ENCODE assay signal across 2 cellular contexts in the genomic region with DNA sequence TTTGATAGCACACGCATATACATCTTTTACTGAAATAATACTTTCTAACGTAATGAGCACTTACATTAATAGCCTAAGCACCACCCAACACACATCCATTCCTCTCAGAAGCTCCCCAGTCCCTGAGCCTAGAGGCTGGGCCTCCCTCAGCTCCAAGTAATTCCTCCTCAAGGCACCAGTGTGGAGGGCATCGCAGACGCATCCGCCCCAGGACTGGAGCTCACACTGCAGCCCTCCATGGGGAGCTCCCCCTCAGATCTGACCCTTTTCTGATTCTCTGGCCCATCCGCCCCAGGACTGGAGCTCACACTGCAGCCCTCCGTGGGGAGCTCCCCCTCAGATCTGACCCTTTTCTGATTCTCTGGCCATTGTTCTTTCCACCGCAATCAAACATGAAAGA.
TF ChIP-seq lines count a peak whose summit lies in the region.

No MANE protein-coding gene starts in this region.

TF ChIP-seq in WTC11, 78 proteins besides CTCF, POLR2A, EP300 and RAD21 (continued from another document):
- TF ChIP-seq MLX (CRISPR knock-in tag; IDR thresholded peaks at IDR 0.05) (no peak), ZSCAN18 (CRISPR knock-in tag; IDR thresholded peaks at IDR 0.05) (no peak), NR3C1 (CRISPR knock-in tag; conservative IDR thresholded peaks at IDR 0.05; ENCODE audit: low read depth) (no peak), ATF1 (CRISPR knock-in tag; IDR thresholded peaks at IDR 0.05) (no peak), TCF7 (CRISPR knock-in tag; IDR thresholded peaks at IDR 0.05; ENCODE audit: low read depth) (no peak), NFE2L1 (CRISPR knock-in tag; IDR thresholded peaks at IDR 0.05) (no peak), ZNF512 (CRISPR knock-in tag; IDR thresholded peaks at IDR 0.05; ENCODE audit: borderline replicate concordance) (no peak)
- TF ChIP-seq, protein P1, sequence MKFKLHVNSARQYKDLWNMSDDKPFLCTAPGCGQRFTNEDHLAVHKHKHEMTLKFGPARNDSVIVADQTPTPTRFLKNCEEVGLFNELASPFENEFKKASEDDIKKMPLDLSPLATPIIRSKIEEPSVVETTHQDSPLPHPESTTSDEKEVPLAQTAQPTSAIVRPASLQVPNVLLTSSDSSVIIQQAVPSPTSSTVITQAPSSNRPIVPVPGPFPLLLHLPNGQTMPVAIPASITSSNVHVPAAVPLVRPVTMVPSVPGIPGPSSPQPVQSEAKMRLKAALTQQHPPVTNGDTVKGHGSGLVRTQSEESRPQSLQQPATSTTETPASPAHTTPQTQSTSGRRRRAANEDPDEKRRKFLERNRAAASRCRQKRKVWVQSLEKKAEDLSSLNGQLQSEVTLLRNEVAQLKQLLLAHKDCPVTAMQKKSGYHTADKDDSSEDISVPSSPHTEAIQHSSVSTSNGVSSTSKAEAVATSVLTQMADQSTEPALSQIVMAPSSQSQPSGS (CRISPR knock-in tag; IDR thresholded peaks at IDR 0.05; ENCODE audit: borderline replicate concordance, low read depth), result no peak

TF ChIP-seq in SK-N-SH, 30 proteins besides CTCF, POLR2A, EP300 and RAD21 (continued from another document):
- no peak for TF ChIP-seq REST (IDR thresholded peaks at IDR 0.05; ENCODE audit: low read depth, low read length)
- no peak for TF ChIP-seq YY1 (IDR thresholded peaks at IDR 0.05; ENCODE audit: low read depth)
- TF ChIP-seq, protein P2, sequence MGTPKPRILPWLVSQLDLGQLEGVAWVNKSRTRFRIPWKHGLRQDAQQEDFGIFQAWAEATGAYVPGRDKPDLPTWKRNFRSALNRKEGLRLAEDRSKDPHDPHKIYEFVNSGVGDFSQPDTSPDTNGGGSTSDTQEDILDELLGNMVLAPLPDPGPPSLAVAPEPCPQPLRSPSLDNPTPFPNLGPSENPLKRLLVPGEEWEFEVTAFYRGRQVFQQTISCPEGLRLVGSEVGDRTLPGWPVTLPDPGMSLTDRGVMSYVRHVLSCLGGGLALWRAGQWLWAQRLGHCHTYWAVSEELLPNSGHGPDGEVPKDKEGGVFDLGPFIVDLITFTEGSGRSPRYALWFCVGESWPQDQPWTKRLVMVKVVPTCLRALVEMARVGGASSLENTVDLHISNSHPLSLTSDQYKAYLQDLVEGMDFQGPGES (IDR thresholded peaks at IDR 0.05; ENCODE audit: low read depth, low read length), result no peak
- TF ChIP-seq POLR2AphosphoS5 (IDR thresholded peaks at IDR 0.05; ENCODE audit: low read depth, low read length), result no peak
- no peak for TF ChIP-seq RFX5 (IDR thresholded peaks at IDR 0.05; ENCODE audit: low read length)
- no peak for TF ChIP-seq SMC3 (IDR thresholded peaks at IDR 0.05; ENCODE audit: low read depth, low read length)
